In genomic region chr4:138681000-138681604, GRCh38 we compare ENCODE assay signal across 8 cellular contexts.
DNase-seq lines count a peak whose midpoint lies in the region; ATAC-seq, FAIRE-seq and TF ChIP-seq lines count a peak whose summit lies in the region.

No MANE protein-coding gene starts in this region.

- DNase-seq in NCI-H2171 treated with DMSO at 0.1 percent for 48 hours (lab: John Stamatoyannopoulos, UW): peak; percentile 52
- DNase-seq in WTC11 (ENCODE audit: low spot score): peak; percentile 78
- DNase-seq in cardiac fibroblast (ENCODE audit: low read depth in 2 of 2): peak; percentile 79 to 83
- peak; percentile 81 for DNase-seq in kidney
- DNase-seq in stimulated activated CD4-positive, alpha-beta T cell treated with anti-CD3 and anti-CD28 coated beads, Interleukin-1b, Interleukin-23, amount 100 ng/mL, for 48 hours: peak; percentile 70

- H3K9me3 Mint-ChIP-seq in WTC11: peaks cover 6% of the 10 kb centered on the region

- intact Hi-C loops in kidney (cut with DNase I): no loop called here

- H3K27ac Mint-ChIP-seq in WTC11: no peak overlapping the region

- no peak overlapping the region for H3K4me3 Mint-ChIP-seq in WTC11

- POLR2A ChIA-PET in WTC11 (lab: Charles Lee): no interaction called here

- TF ChIP-seq CTCF in WTC11 (IDR thresholded peaks at IDR 0.05) (peak; percentile 96), cardiac fibroblast (IDR thresholded peaks at IDR 0.05; ENCODE audit: low read depth, low read length) (peak; percentile 78), kidney (IDR thresholded peaks at IDR 0.05; ENCODE audit: borderline replicate concordance, extremely low read depth, insufficient read depth) (peak; percentile 94)

- peak overlapping the region; percentile 61 for H2AFZ ChIP-seq in ACC112 (ENCODE audit: low read length, unreplicated experiment)

- no peak overlapping the region for H3K9ac ChIP-seq in kidney (ENCODE audit: low read length in 2 of 2)

- H3K27ac ChIP-seq in ACC112 (ENCODE audit: low read depth, low read length) (no peak overlapping the region), kidney (ENCODE audit: low read depth in 2 of 2, low read length in 2 of 2) (no peak overlapping the region)

- ATAC-seq in GM18858 (IDR thresholded peaks at IDR 0.05; ENCODE audit: unreplicated experiment): peak; percentile 84
- ATAC-seq in HG03103 (IDR thresholded peaks at IDR 0.05; ENCODE audit: low read depth, unreplicated experiment): peak; percentile 76
- ATAC-seq in WTC11: peak; percentile 43

- H3K4me3 ChIP-seq in ACC112 (ENCODE audit: low read depth, low read length): peak overlapping the region; percentile 58
- H3K4me3 ChIP-seq in cardiac fibroblast (replicated peaks in 1 of 2; ENCODE audit: low read depth in 2 of 2, low read length in 2 of 2): no peak overlapping the region
- H3K4me3 ChIP-seq in kidney (ENCODE audit: low read length in 2 of 2): no peak overlapping the region

- H3K36me3 ChIP-seq in ACC112 (ENCODE audit: insufficient read depth, low read length): no peaks in the 10 kb centered on the region
- H3K36me3 ChIP-seq in kidney (ENCODE audit: control insufficient read depth in 1 of 2, insufficient read depth in 2 of 2, low read length in 2 of 2): no peaks in the 10 kb centered on the region

- no peaks in the 10 kb centered on the region for H3K36me3 Mint-ChIP-seq in WTC11

- peaks cover 49% of the 10 kb centered on the region for H3K4me1 Mint-ChIP-seq in WTC11

- FAIRE-seq in kidney (lab: Jason Lieb, UNC): peak; percentile 92

- H3K27me3 ChIP-seq in ACC112 (ENCODE audit: insufficient read depth, low read length): peaks cover 11% of the 10 kb centered on the region

- H3K27me3 Mint-ChIP-seq in WTC11 (ENCODE audit: low read depth): peaks cover 3% of the 10 kb centered on the region; the same call in 1 of the 2 replicates

- CTCF ChIA-PET in WTC11 (lab: Charles Lee): interaction anchor here (0.7 to 4.3 kb wide), 25 partner anchors 8 to 948 kb away, joined by 3 to 50 read pairs (median 4); no protein-coding TSS in a partner anchor

- no peaks in the 10 kb centered on the region for H3K79me2 ChIP-seq in ACC112 (ENCODE audit: control insufficient read depth, insufficient read depth, low read length, unreplicated experiment)

- no peaks in the 10 kb centered on the region for H3K9me3 ChIP-seq in kidney (ENCODE audit: control insufficient read depth in 1 of 2, low read length in 2 of 2)

- H3K4me1 ChIP-seq in ACC112 (ENCODE audit: control insufficient read depth, insufficient read depth, low read length, unreplicated experiment) (no peaks in the 10 kb centered on the region), kidney (ENCODE audit: control insufficient read depth in 1 of 2, insufficient read depth in 1 of 2, low read depth in 1 of 2, low read length in 2 of 2) (peaks cover 0 to 4% of the 10 kb centered on the region in 2 donors)

TF ChIP-seq in WTC11, 78 proteins besides CTCF, POLR2A, EP300 and RAD21:
- no peak for TF ChIP-seq HMGA2 (CRISPR knock-in tag; IDR thresholded peaks at IDR 0.05)
- TF ChIP-seq, protein P1, sequence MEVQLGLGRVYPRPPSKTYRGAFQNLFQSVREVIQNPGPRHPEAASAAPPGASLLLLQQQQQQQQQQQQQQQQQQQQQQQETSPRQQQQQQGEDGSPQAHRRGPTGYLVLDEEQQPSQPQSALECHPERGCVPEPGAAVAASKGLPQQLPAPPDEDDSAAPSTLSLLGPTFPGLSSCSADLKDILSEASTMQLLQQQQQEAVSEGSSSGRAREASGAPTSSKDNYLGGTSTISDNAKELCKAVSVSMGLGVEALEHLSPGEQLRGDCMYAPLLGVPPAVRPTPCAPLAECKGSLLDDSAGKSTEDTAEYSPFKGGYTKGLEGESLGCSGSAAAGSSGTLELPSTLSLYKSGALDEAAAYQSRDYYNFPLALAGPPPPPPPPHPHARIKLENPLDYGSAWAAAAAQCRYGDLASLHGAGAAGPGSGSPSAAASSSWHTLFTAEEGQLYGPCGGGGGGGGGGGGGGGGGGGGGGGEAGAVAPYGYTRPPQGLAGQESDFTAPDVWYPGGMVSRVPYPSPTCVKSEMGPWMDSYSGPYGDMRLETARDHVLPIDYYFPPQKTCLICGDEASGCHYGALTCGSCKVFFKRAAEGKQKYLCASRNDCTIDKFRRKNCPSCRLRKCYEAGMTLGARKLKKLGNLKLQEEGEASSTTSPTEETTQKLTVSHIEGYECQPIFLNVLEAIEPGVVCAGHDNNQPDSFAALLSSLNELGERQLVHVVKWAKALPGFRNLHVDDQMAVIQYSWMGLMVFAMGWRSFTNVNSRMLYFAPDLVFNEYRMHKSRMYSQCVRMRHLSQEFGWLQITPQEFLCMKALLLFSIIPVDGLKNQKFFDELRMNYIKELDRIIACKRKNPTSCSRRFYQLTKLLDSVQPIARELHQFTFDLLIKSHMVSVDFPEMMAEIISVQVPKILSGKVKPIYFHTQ (CRISPR knock-in tag; IDR thresholded peaks at IDR 0.05): no peak
- TF ChIP-seq ZNF121 (CRISPR knock-in tag; IDR thresholded peaks at IDR 0.05): no peak
